Comparison of ENCODE assay signal across 7 cellular contexts in genomic region chr3:129890125-129890524, GRCh38. TPM values are rescaled to one million over a fixed set of nuclear protein-coding genes. Genes with fewer than 3 reads are reported as not detected.
DNase-seq lines count a peak whose midpoint lies in the region; ATAC-seq, FAIRE-seq and TF ChIP-seq lines count a peak whose summit lies in the region.

No MANE protein-coding gene starts in this region.

- no peaks in the 10 kb centered on the region for H3K27me3 ChIP-seq in pancreas

- 16 to 44% methylated on average over 2 of the region's 2 CpGs for WGBS in pancreas, 2 donors

- no peak overlapping the region for H3K4me3 Mint-ChIP-seq in activated CD8-positive, alpha-beta T cell treated with anti-CD3 and anti-CD28 coated beads for 36 hours
- H3K4me3 Mint-ChIP-seq in T-helper 2 cell treated with Interferon-gamma antibody and Interleukin-4, amounts not matched to agents 5 μg/mL and 100 μg/mL, for 36 hours = no peak overlapping the region

- H3K4me3 ChIP-seq in GM12865 (ENCODE audit: low read depth, low read length) (no peak overlapping the region), pancreas (no peak overlapping the region)

- ATAC-seq in activated CD8-positive, alpha-beta T cell treated with anti-CD3 and anti-CD28 coated beads for 36 hours = no peak
- ATAC-seq in pancreas (peak in 3 of 4 donors; percentile 1 to 8 (median 6)), HG02852 (IDR thresholded peaks at IDR 0.05; ENCODE audit: unreplicated experiment) (no peak)

- TF ChIP-seq CTCF in GM12865 (IDR thresholded peaks at IDR 0.05; ENCODE audit: insufficient read depth, low read depth, low read length, missing control alignments) (no peak), pancreas (IDR thresholded peaks at IDR 0.05) (no peak)
- no peak for TF ChIP-seq CTCF in activated CD8-positive, alpha-beta T cell treated with anti-CD3 and anti-CD28 coated beads for 36 hours (IDR thresholded peaks at IDR 0.05)

- CTCF ChIA-PET in activated CD8-positive, alpha-beta T cell treated with anti-CD3 and anti-CD28 coated beads for 36 hours (lab: Charles Lee) = interaction anchor here (1.1 kb wide), 1 partner anchor 52 kb away, joined by 3 read pairs; no protein-coding TSS in a partner anchor

- POLR2A ChIA-PET in activated CD8-positive, alpha-beta T cell treated with anti-CD3 and anti-CD28 coated beads for 36 hours (lab: Charles Lee) = interaction anchor here (0.6 kb wide), 1 partner anchor 63 kb away, joined by 4 read pairs; no protein-coding TSS in a partner anchor

- peaks cover 47% of the 10 kb centered on the region for H3K4me1 Mint-ChIP-seq in activated CD8-positive, alpha-beta T cell treated with anti-CD3 and anti-CD28 coated beads for 36 hours (ENCODE audit: low read depth)
- peaks cover 36% of the 10 kb centered on the region for H3K4me1 Mint-ChIP-seq in T-helper 2 cell treated with Interferon-gamma antibody and Interleukin-4, amounts not matched to agents 5 μg/mL and 100 μg/mL, for 36 hours (ENCODE audit: low read depth)

- DNase-seq in GM12865 (ENCODE audit: low read depth) = peak; percentile 65
- peak; percentile 38 for DNase-seq in M059J (ENCODE audit: low read depth)
- DNase-seq in activated CD8-positive, alpha-beta T cell treated with anti-CD3 and anti-CD28 coated beads for 36 hours = peak; percentile 8
- peak in 2 of 6 donors; percentile 21 to 38 for DNase-seq in pancreas
- no peak for DNase-seq in T-helper 2 cell treated with Interferon-gamma antibody and Interleukin-4, amounts not matched to agents 5 μg/mL and 100 μg/mL, for 36 hours (ENCODE audit: low spot score)
- DNase-seq in DMS79 (lab: John Stamatoyannopoulos, UW) = no peak

- H3K4me1 ChIP-seq in pancreas = peaks cover 22 to 38% (median 38%) of the 10 kb centered on the region in 3 donors

- no peaks in the 10 kb centered on the region for H3K27me3 Mint-ChIP-seq in activated CD8-positive, alpha-beta T cell treated with anti-CD3 and anti-CD28 coated beads for 36 hours
- H3K27me3 Mint-ChIP-seq in T-helper 2 cell treated with Interferon-gamma antibody and Interleukin-4, amounts not matched to agents 5 μg/mL and 100 μg/mL, for 36 hours (ENCODE audit: low read depth) = no peaks in the 10 kb centered on the region

- no peak for FAIRE-seq in pancreas (lab: Jason Lieb, UNC)

- intact Hi-C loops in activated CD8-positive, alpha-beta T cell treated with anti-CD3 and anti-CD28 coated beads for 36 hours (cut with micrococcal nuclease) = no loop called here
- intact Hi-C loops in pancreas (cut with DNase I) = no loop called here

- H3K36me3 Mint-ChIP-seq in activated CD8-positive, alpha-beta T cell treated with anti-CD3 and anti-CD28 coated beads for 36 hours (ENCODE audit: low read depth) = peaks cover 11% of the 10 kb centered on the region
- H3K36me3 Mint-ChIP-seq in T-helper 2 cell treated with Interferon-gamma antibody and Interleukin-4, amounts not matched to agents 5 μg/mL and 100 μg/mL, for 36 hours (ENCODE audit: low read depth) = peaks cover 3% of the 10 kb centered on the region

- H3K9me3 Mint-ChIP-seq in activated CD8-positive, alpha-beta T cell treated with anti-CD3 and anti-CD28 coated beads for 36 hours = no peaks in the 10 kb centered on the region
- H3K9me3 Mint-ChIP-seq in T-helper 2 cell treated with Interferon-gamma antibody and Interleukin-4, amounts not matched to agents 5 μg/mL and 100 μg/mL, for 36 hours = no peaks in the 10 kb centered on the region

- no peaks in the 10 kb centered on the region for H3K36me3 ChIP-seq in pancreas

- no peak overlapping the region for H3K27ac Mint-ChIP-seq in activated CD8-positive, alpha-beta T cell treated with anti-CD3 and anti-CD28 coated beads for 36 hours
- H3K27ac Mint-ChIP-seq in T-helper 2 cell treated with Interferon-gamma antibody and Interleukin-4, amounts not matched to agents 5 μg/mL and 100 μg/mL, for 36 hours = no peak overlapping the region

- H3K27ac ChIP-seq in pancreas = peak overlapping the region in 3 of 4 donors; percentile 3 to 56 (median 33)

- no peaks in the 10 kb centered on the region for H3K9me3 ChIP-seq in pancreas

RNA-seq across cellular contexts. Expression of gene TMCC1, which starts 3.4 kb away (rescaled TPM):
- total RNA-seq in M059J (2014; rRNA removed; shearing (Covaris generic)) = 6.8 and 10.1 TPM in 2 replicates
- 10 to 100 TPM; 14.1 to 18.0 TPM for total RNA-seq in activated CD8-positive, alpha-beta T cell treated with anti-CD3 and anti-CD28 coated beads for 36 hours
- 10 to 100 TPM; 15.4 to 27.5 (median 19.4) TPM for total RNA-seq in pancreas
- 1 to 10 TPM; 5.6 to 5.8 TPM for polyA plus RNA-seq in pancreas

Comparison
In these comparisons a context has a peak if more than half of its experiments do, and no peak if none do; other contexts are left out.
1. DNase-seq: peak in GM12865 (single experiment), M059J (single experiment) and activated CD8-positive, alpha-beta T cell treated with anti-CD3 and anti-CD28 coated beads for 36 hours (single experiment); none in T-helper 2 cell treated with Interferon-gamma antibody and Interleukin-4, amounts not matched to agents 5 μg/mL and 100 μg/mL, for 36 hours (single experiment) and DMS79 (single experiment).
2. ATAC-seq: peak in pancreas (3 of 4); none in activated CD8-positive, alpha-beta T cell treated with anti-CD3 and anti-CD28 coated beads for 36 hours (single experiment) and HG02852 (single experiment).